2 cellular contexts compared by ENCODE assay signal in the genomic region with DNA sequence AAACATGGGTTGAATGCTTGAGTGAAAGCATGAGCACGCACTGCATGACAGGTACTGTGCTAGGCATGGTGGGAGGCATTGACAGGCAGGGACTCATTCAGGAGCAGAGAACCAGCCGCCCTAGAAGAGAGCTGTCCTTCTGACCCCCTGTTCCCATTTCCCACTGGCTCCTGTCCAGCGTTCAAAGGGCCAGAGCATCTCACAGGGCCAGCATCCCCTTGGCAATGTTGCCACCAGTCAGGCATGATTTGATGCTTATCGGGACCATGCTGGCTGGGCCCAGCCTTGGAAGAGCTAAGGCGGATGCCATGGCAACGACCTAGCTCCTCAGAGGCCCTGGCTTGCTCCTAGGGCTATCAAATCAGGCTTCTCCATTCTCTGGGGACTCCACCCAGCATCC.
TF ChIP-seq lines count a peak whose summit lies in the region.

No MANE protein-coding gene starts in this region.

TF ChIP-seq in SK-N-SH, 30 proteins besides CTCF, POLR2A, EP300 and RAD21 (continues in another document):
- TF ChIP-seq USF1 (IDR thresholded peaks at IDR 0.05; ENCODE audit: borderline replicate concordance, low read depth) (no peak), FOXM1 (IDR thresholded peaks at IDR 0.05; ENCODE audit: low read depth) (no peak), SIN3A (IDR thresholded peaks at IDR 0.05; ENCODE audit: borderline replicate concordance, low read depth, low read length) (no peak), ELF1 (IDR thresholded peaks at IDR 0.05) (no peak), MEF2A (IDR thresholded peaks at IDR 0.05; ENCODE audit: borderline replicate concordance, low read depth) (no peak), YY1 (IDR thresholded peaks at IDR 0.05; ENCODE audit: low read depth) (no peak), TAF1 (IDR thresholded peaks at IDR 0.05; ENCODE audit: borderline replicate concordance, low read depth, low read length) (no peak), EZH2phosphoT487 (IDR thresholded peaks at IDR 0.05; ENCODE audit: borderline replicate concordance, low read depth) (no peak), JUND (IDR thresholded peaks at IDR 0.05) (no peak), CHD2 (IDR thresholded peaks at IDR 0.05; ENCODE audit: low read length, partially characterized antibody) (peak; percentile 32), TCF12 (IDR thresholded peaks at IDR 0.05) (no peak), FOXJ3 (CRISPR knock-in tag; IDR thresholded peaks at IDR 0.05) (no peak), GABPA (IDR thresholded peaks at IDR 0.05; ENCODE audit: low read depth) (no peak), NRF1 (IDR thresholded peaks at IDR 0.05; ENCODE audit: low read depth, low read length) (no peak), NFIC (IDR thresholded peaks at IDR 0.05; ENCODE audit: borderline replicate concordance) (no peak), MXI1 (IDR thresholded peaks at IDR 0.05; ENCODE audit: low read depth, low read length) (peak; percentile 60; the same call in 1 of the 2 replicates), RCOR1 (IDR thresholded peaks at IDR 0.05; ENCODE audit: low read length) (peak; percentile 38; the same call in 1 of the 2 replicates), SMC3 (IDR thresholded peaks at IDR 0.05; ENCODE audit: low read depth, low read length) (no peak), TEAD4 (IDR thresholded peaks at IDR 0.05; ENCODE audit: borderline replicate concordance, insufficient read depth) (no peak), USF2 (IDR thresholded peaks at IDR 0.05; ENCODE audit: borderline replicate concordance, low read depth, low read length) (no peak), POLR2AphosphoS5 (IDR thresholded peaks at IDR 0.05; ENCODE audit: low read depth, low read length) (no peak), RFX5 (IDR thresholded peaks at IDR 0.05; ENCODE audit: low read length) (no peak)
- TF ChIP-seq, protein P1, sequence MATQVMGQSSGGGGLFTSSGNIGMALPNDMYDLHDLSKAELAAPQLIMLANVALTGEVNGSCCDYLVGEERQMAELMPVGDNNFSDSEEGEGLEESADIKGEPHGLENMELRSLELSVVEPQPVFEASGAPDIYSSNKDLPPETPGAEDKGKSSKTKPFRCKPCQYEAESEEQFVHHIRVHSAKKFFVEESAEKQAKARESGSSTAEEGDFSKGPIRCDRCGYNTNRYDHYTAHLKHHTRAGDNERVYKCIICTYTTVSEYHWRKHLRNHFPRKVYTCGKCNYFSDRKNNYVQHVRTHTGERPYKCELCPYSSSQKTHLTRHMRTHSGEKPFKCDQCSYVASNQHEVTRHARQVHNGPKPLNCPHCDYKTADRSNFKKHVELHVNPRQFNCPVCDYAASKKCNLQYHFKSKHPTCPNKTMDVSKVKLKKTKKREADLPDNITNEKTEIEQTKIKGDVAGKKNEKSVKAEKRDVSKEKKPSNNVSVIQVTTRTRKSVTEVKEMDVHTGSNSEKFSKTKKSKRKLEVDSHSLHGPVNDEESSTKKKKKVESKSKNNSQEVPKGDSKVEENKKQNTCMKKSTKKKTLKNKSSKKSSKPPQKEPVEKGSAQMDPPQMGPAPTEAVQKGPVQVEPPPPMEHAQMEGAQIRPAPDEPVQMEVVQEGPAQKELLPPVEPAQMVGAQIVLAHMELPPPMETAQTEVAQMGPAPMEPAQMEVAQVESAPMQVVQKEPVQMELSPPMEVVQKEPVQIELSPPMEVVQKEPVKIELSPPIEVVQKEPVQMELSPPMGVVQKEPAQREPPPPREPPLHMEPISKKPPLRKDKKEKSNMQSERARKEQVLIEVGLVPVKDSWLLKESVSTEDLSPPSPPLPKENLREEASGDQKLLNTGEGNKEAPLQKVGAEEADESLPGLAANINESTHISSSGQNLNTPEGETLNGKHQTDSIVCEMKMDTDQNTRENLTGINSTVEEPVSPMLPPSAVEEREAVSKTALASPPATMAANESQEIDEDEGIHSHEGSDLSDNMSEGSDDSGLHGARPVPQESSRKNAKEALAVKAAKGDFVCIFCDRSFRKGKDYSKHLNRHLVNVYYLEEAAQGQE (IDR thresholded peaks at IDR 0.05; ENCODE audit: low read depth, low read length): no peak
- TF ChIP-seq, protein P2, sequence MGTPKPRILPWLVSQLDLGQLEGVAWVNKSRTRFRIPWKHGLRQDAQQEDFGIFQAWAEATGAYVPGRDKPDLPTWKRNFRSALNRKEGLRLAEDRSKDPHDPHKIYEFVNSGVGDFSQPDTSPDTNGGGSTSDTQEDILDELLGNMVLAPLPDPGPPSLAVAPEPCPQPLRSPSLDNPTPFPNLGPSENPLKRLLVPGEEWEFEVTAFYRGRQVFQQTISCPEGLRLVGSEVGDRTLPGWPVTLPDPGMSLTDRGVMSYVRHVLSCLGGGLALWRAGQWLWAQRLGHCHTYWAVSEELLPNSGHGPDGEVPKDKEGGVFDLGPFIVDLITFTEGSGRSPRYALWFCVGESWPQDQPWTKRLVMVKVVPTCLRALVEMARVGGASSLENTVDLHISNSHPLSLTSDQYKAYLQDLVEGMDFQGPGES (IDR thresholded peaks at IDR 0.05; ENCODE audit: low read depth, low read length): no peak
- TF ChIP-seq, protein P3, sequence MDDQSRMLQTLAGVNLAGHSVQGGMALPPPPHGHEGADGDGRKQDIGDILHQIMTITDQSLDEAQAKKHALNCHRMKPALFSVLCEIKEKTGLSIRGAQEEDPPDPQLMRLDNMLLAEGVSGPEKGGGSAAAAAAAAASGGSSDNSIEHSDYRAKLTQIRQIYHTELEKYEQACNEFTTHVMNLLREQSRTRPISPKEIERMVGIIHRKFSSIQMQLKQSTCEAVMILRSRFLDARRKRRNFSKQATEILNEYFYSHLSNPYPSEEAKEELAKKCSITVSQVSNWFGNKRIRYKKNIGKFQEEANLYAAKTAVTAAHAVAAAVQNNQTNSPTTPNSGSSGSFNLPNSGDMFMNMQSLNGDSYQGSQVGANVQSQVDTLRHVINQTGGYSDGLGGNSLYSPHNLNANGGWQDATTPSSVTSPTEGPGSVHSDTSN (IDR thresholded peaks at IDR 0.05): no peak

TF ChIP-seq in K562, 482 proteins besides CTCF, POLR2A, EP300 and RAD21:
- TF ChIP-seq MXD1 (CRISPR knock-in tag; IDR thresholded peaks at IDR 0.05; ENCODE audit: borderline replicate concordance, poor library complexity, severe bottlenecking): no peak
- no peak for TF ChIP-seq SIRT6 (IDR thresholded peaks at IDR 0.05; ENCODE audit: low read depth, low read length)
- TF ChIP-seq MED1 (CRISPR knock-in tag; IDR thresholded peaks at IDR 0.05; ENCODE audit: borderline replicate concordance): no peak
- TF ChIP-seq TRIM25 (IDR thresholded peaks at IDR 0.05; ENCODE audit: borderline replicate concordance): no peak
- TF ChIP-seq FOXM1 (IDR thresholded peaks at IDR 0.05; ENCODE audit: low read depth): no peak
- no peak for TF ChIP-seq FOXM1 (CRISPR knock-in tag; IDR thresholded peaks at IDR 0.05; ENCODE audit: low read depth)
- 0 out of 2 replicates have a peak, but pooled peaks have one; percentile 21 for TF ChIP-seq RFX1 (IDR thresholded peaks at IDR 0.05)
- TF ChIP-seq KAT2B (IDR thresholded peaks at IDR 0.05; ENCODE audit: low read depth, low read length): no peak
